In genomic region chr1:151519667-151520066, GRCh38 we compare ENCODE assay signal across 23 cellular contexts. TPM values are rescaled to one million over a fixed set of nuclear protein-coding genes. Genes with fewer than 3 reads are reported as not detected.
DNase-seq lines count a peak whose midpoint lies in the region; ATAC-seq and TF ChIP-seq lines count a peak whose summit lies in the region.
"Had no signal": no experiment of that assay in that cellular context is flagged by ENCODE, and none has a peak within 500 bp of the region (broad histone marks: within the 10 kb centered on the region; RNA-seq: fewer than 3 reads in every experiment).

No MANE protein-coding gene starts in this region.

- H3K4me1 Mint-ChIP-seq in Caco-2 (ENCODE audit: low read depth, unreplicated experiment) = peaks cover 26% of the 10 kb centered on the region
- H3K4me1 Mint-ChIP-seq: B cell, CD14-positive monocyte had no signal

- H3K36me3 Mint-ChIP-seq in Caco-2 (ENCODE audit: insufficient read depth, unreplicated experiment) = peaks cover 98% of the 10 kb centered on the region
- H3K36me3 Mint-ChIP-seq: CD14-positive monocyte had no signal

- peaks cover 37% of the 10 kb centered on the region for H3K4me1 ChIP-seq in Caco-2
- H3K4me1 ChIP-seq in body of pancreas = peaks cover 48% of the 10 kb centered on the region
- peaks cover 0 to 3% of the 10 kb centered on the region in 2 donors for H3K4me1 ChIP-seq in left lung
- peaks cover 21 to 22% of the 10 kb centered on the region in 2 donors for H3K4me1 ChIP-seq in thyroid gland

- POLR2A ChIA-PET in Caco-2 (lab: Charles Lee) = interaction anchor here (1.2 kb wide), 1 partner anchor 8 kb away, joined by 5 read pairs; the partner anchor contains the start of gene CGN

- H3K27ac Mint-ChIP-seq in Caco-2 (ENCODE audit: unreplicated experiment) = peak overlapping the region; percentile 35
- H3K27ac Mint-ChIP-seq: B cell had no signal

- CTCF ChIA-PET in Caco-2 (lab: Charles Lee) = interaction anchor here (1.1 kb wide), 1 partner anchor 76 kb away, joined by 3 read pairs; no protein-coding TSS in a partner anchor

- H3K27me3 ChIP-seq in Caco-2 (replicated peaks; ENCODE audit: control insufficient read depth, insufficient read depth, low read length) = no peaks in the 10 kb centered on the region
- H3K27me3 ChIP-seq in body of pancreas = no peaks in the 10 kb centered on the region
- peaks cover 0 to 4% of the 10 kb centered on the region in 2 donors for H3K27me3 ChIP-seq in left lung
- H3K27me3 ChIP-seq in thyroid gland = no peaks in the 10 kb centered on the region

- no peaks in the 10 kb centered on the region for H3K9me3 ChIP-seq in Caco-2
- H3K9me3 ChIP-seq in body of pancreas = no peaks in the 10 kb centered on the region
- H3K9me3 ChIP-seq in left lung = no peaks in the 10 kb centered on the region
- no peaks in the 10 kb centered on the region for H3K9me3 ChIP-seq in thyroid gland

- intact Hi-C loops in Caco-2 (cut with micrococcal nuclease; ENCODE audit: unreplicated experiment) = no loop called here
- intact Hi-C loops in body of pancreas (cut with DNase I) = no loop called here
- intact Hi-C loops in left lung (cut with DNase I) = no loop called here
- intact Hi-C loops in thyroid gland (cut with DNase I) = no loop called here

- BruUV-seq in Caco-2 (replicated peaks; lab: Mats Ljungman, UMichigan) = no TSS peak

- 69 to 74% methylated on average over 2 of the region's 2 CpGs for WGBS in body of pancreas, 2 donors
- 48 to 78% methylated on average over 2 of the region's 2 CpGs for WGBS in thyroid gland, 2 donors

- no peak overlapping the region for H3K4me3 ChIP-seq in Caco-2 (ENCODE audit: low read depth, low read length)
- no peak overlapping the region for H3K4me3 ChIP-seq in body of pancreas
- no peak overlapping the region for H3K4me3 ChIP-seq in left lung
- no peak overlapping the region for H3K4me3 ChIP-seq in thyroid gland (replicated peaks in 1 of 3)

- peak; percentile 18 for ATAC-seq in body of pancreas
- ATAC-seq in left lung = peak; percentile 72
- ATAC-seq in HG02610 (IDR thresholded peaks at IDR 0.05; ENCODE audit: unreplicated experiment) = no peak
- ATAC-seq in HG03521 (IDR thresholded peaks at IDR 0.05; ENCODE audit: unreplicated experiment) = no peak

- TF ChIP-seq CTCF in Caco-2 (IDR thresholded peaks at IDR 0.05; ENCODE audit: insufficient read depth in 1 of 2, low read depth in 1 of 2, low read length in 1 of 2, severe bottlenecking in 1 of 2, unreplicated experiment in 1 of 2) (no peak), body of pancreas (IDR thresholded peaks at IDR 0.05) (no peak), left lung (IDR thresholded peaks at IDR 0.05) (no peak), thyroid gland (IDR thresholded peaks at IDR 0.05) (no peak)

- H3K27ac ChIP-seq in body of pancreas (peak overlapping the region in 2 of 4 donors; percentile 3 to 28), left lung (peak overlapping the region in 1 of 2 donors; percentile 46), thyroid gland (peak overlapping the region; percentile 73 to 83 (median 78)), substantia nigra (ENCODE audit: low read depth, low read length, poor library complexity, severe bottlenecking) (no peak overlapping the region)
- H3K27ac ChIP-seq: 22Rv1, HL-60, RWPE1 had no signal

- no peak overlapping the region for H3K4me3 Mint-ChIP-seq in Caco-2 (ENCODE audit: unreplicated experiment)
- H3K4me3 Mint-ChIP-seq: B cell, CD14-positive monocyte had no signal

- TF ChIP-seq POLR2A in body of pancreas (IDR thresholded peaks at IDR 0.05) (no peak), thyroid gland (IDR thresholded peaks at IDR 0.05) (no peak)

- no peaks in the 10 kb centered on the region for H3K27me3 Mint-ChIP-seq in Caco-2 (ENCODE audit: insufficient read depth, unreplicated experiment)
- H3K27me3 Mint-ChIP-seq: B cell had no signal

- no peaks in the 10 kb centered on the region for H3K9me3 Mint-ChIP-seq in Caco-2 (ENCODE audit: unreplicated experiment)
- H3K9me3 Mint-ChIP-seq: CD14-positive monocyte had no signal

- H3K36me3 ChIP-seq in Caco-2 (ENCODE audit: control insufficient read depth, insufficient read depth, low read length) (peaks cover 10% of the 10 kb centered on the region), body of pancreas (replicated peaks in 1 of 2; ENCODE audit: insufficient read depth in 1 of 2, low read depth in 2 of 2) (peaks cover 5 to 16% of the 10 kb centered on the region in 2 donors), left lung (peaks cover 0 to 10% of the 10 kb centered on the region in 2 donors), thyroid gland (no peaks in the 10 kb centered on the region)

- DNase-seq in Caco-2 (no peak), body of pancreas (no peak), left lung (no peak), thyroid gland (peak; percentile 33 to 61), NCI-H2196 treated with DMSO at 0.1 percent for 48 hours (lab: John Stamatoyannopoulos, UW; ENCODE audit: unreplicated experiment) (no peak), substantia nigra (lab: John Stamatoyannopoulos, UW) (no peak)
- DNase-seq: DMS153, DND-41, NCI-H1048, NCI-H1417, NCI-H1694, NCI-H2029 treated with DMSO at 0.1 percent for 48 hours, NCI-H2227 treated with DMSO at 0.1 percent for 48 hours, NCI-H510A, NCI-H69, SHP77 had no signal

RNA-seq across cellular contexts. Expression of gene CGN, which starts 8.5 kb away (rescaled TPM):
- total RNA-seq in Caco-2 (2022) (147 TPM in 2 replicates), body of pancreas (10 to 100 TPM; 31.0 to 42.8 TPM), left lung (10 to 100 TPM; 55.0 to 83.0 TPM), thyroid gland (10 to 100 TPM in 1 of 4 donors, 1 to 10 TPM in 3; 7.7 to 14.9 (median 8.7) TPM)

RNA-seq across cellular contexts. Expression of gene TUFT1, which starts 20.4 kb away (rescaled TPM):
- total RNA-seq in Caco-2 (2022) (34.9 and 36.6 TPM in 2 replicates), body of pancreas (10 to 100 TPM; 10.9 to 17.1 TPM), left lung (10 to 100 TPM; 10.3 to 16.8 TPM), thyroid gland (1 to 10 TPM; 4.0 to 8.8 (median 5.0) TPM)

Comparison
In these comparisons a context has a peak if more than half of its experiments do, and no peak if none do; other contexts are left out.
1. DNase-seq: peak in thyroid gland (2 of 2); none in Caco-2 (0 of 2), body of pancreas (0 of 4), left lung (0 of 2), NCI-H2196 treated with DMSO at 0.1 percent for 48 hours (single experiment) and substantia nigra (0 of 49).
2. ATAC-seq: peak in body of pancreas (single experiment) and left lung (single experiment); none in HG02610 (single experiment) and HG03521 (single experiment).